1 cellular context compared by ENCODE assay signal in the genomic region with DNA sequence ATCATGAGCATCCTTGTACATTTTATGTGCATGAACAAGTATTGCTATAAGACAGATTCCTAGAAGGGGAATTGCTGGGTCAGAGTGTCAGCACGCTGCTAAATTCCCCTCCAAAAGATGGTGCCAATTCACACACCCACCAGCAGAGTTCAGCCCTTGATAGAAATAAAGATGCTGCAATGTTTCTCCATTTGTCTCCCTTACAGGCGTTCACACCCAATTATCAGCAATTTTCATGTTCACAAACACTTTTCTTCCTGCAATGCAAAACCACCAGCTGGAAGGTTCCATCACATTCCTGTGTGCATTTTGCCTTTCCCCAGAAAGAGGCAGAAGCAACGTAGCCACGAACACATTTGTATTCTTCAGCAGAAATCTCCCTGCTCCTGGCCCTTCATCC.
TF ChIP-seq lines count a peak whose summit lies in the region.

No MANE protein-coding gene starts in this region.

TF ChIP-seq in GM23338, 12 proteins besides CTCF, POLR2A, EP300 and RAD21 (continued from another document):
- TF ChIP-seq, protein P1, sequence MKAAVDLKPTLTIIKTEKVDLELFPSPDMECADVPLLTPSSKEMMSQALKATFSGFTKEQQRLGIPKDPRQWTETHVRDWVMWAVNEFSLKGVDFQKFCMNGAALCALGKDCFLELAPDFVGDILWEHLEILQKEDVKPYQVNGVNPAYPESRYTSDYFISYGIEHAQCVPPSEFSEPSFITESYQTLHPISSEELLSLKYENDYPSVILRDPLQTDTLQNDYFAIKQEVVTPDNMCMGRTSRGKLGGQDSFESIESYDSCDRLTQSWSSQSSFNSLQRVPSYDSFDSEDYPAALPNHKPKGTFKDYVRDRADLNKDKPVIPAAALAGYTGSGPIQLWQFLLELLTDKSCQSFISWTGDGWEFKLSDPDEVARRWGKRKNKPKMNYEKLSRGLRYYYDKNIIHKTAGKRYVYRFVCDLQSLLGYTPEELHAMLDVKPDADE (IDR thresholded peaks at IDR 0.05): no peak
TF ChIP-seq in GM23338: peak in this region for 0.
